In the genomic region with DNA sequence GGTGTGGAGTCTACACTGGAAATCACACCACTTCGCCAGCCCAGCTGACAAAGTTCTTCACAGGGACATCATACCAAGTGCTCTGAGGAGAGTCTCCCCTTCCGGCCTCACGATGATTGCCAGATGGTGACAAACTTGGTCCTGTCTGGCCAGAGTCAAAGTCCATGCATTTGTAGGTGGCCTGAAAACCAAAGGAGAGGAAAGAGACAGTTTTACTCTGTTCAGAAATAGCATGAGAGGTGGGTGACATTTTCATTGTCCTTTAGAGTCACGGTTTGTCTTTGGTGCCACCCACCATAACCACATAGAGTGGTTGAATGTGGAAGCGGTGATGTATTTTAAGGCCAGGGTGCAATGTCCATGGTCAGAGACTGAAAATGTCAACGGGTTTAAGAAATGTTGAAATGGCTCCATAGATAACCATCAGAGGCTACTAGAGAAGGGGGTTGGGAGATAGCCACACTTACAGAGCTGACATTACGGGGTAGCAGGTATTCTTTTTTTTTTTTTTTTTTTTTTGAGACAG, we compare ENCODE assay signal across 1 cellular context.
TF ChIP-seq lines count a peak whose summit lies in the region.

No MANE protein-coding gene starts in this region.

TF ChIP-seq in HepG2, 621 proteins besides CTCF, POLR2A, EP300 and RAD21 (continued from another document):
- 0 out of 2 replicates have a peak, but pooled peaks have one; percentile 18 for TF ChIP-seq ZFP36L1 (CRISPR knock-in tag; IDR thresholded peaks at IDR 0.05)
- peak; percentile 82 for TF ChIP-seq GATAD2A (CRISPR knock-in tag; IDR thresholded peaks at IDR 0.05)
- 0 out of 2 replicates have a peak, but pooled peaks have one; percentile 19 for TF ChIP-seq TARDBP (CRISPR knock-in tag; IDR thresholded peaks at IDR 0.05)
- TF ChIP-seq SMC3 (IDR thresholded peaks at IDR 0.05; ENCODE audit: low read length), result peak; percentile 24
- no peak for TF ChIP-seq HNRNPUL1 (IDR thresholded peaks at IDR 0.05; ENCODE audit: low read depth, low read length)
- TF ChIP-seq, protein P1, sequence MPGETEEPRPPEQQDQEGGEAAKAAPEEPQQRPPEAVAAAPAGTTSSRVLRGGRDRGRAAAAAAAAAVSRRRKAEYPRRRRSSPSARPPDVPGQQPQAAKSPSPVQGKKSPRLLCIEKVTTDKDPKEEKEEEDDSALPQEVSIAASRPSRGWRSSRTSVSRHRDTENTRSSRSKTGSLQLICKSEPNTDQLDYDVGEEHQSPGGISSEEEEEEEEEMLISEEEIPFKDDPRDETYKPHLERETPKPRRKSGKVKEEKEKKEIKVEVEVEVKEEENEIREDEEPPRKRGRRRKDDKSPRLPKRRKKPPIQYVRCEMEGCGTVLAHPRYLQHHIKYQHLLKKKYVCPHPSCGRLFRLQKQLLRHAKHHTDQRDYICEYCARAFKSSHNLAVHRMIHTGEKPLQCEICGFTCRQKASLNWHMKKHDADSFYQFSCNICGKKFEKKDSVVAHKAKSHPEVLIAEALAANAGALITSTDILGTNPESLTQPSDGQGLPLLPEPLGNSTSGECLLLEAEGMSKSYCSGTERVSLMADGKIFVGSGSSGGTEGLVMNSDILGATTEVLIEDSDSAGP (CRISPR knock-in tag; IDR thresholded peaks at IDR 0.05; ENCODE audit: borderline replicate concordance), result 0 out of 2 replicates have a peak, but pooled peaks have one; percentile 27
- TF ChIP-seq ZNF335 (CRISPR knock-in tag; IDR thresholded peaks at IDR 0.05), result no peak
- TF ChIP-seq ADNP (CRISPR knock-in tag; IDR thresholded peaks at IDR 0.05), result no peak
- TF ChIP-seq SOX6 (IDR thresholded peaks at IDR 0.05), result no peak
- TF ChIP-seq SOX6 (CRISPR knock-in tag; IDR thresholded peaks at IDR 0.05), result peak; percentile 74
- no peak for TF ChIP-seq PITX1 (CRISPR knock-in tag; IDR thresholded peaks at IDR 0.05)
- TF ChIP-seq RNF2 (conservative IDR thresholded peaks at IDR 0.05; ENCODE audit: low read depth), result no peak
- peak; percentile 68 for TF ChIP-seq ZMYM4 (CRISPR knock-in tag; IDR thresholded peaks at IDR 0.05)
- TF ChIP-seq, protein P2, sequence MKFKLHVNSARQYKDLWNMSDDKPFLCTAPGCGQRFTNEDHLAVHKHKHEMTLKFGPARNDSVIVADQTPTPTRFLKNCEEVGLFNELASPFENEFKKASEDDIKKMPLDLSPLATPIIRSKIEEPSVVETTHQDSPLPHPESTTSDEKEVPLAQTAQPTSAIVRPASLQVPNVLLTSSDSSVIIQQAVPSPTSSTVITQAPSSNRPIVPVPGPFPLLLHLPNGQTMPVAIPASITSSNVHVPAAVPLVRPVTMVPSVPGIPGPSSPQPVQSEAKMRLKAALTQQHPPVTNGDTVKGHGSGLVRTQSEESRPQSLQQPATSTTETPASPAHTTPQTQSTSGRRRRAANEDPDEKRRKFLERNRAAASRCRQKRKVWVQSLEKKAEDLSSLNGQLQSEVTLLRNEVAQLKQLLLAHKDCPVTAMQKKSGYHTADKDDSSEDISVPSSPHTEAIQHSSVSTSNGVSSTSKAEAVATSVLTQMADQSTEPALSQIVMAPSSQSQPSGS (CRISPR knock-in tag; IDR thresholded peaks at IDR 0.05), result peak; percentile 73; the same call in 1 of the 2 replicates
- TF ChIP-seq, protein P3, sequence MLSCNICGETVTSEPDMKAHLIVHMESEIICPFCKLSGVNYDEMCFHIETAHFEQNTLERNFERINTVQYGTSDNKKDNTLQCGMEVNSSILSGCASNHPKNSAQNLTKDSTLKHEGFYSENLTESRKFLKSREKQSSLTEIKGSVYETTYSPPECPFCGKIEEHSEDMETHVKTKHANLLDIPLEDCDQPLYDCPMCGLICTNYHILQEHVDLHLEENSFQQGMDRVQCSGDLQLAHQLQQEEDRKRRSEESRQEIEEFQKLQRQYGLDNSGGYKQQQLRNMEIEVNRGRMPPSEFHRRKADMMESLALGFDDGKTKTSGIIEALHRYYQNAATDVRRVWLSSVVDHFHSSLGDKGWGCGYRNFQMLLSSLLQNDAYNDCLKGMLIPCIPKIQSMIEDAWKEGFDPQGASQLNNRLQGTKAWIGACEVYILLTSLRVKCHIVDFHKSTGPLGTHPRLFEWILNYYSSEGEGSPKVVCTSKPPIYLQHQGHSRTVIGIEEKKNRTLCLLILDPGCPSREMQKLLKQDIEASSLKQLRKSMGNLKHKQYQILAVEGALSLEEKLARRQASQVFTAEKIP (CRISPR knock-in tag; IDR thresholded peaks at IDR 0.05; ENCODE audit: borderline replicate concordance), result no peak
- no peak for TF ChIP-seq ZNF232 (CRISPR knock-in tag; IDR thresholded peaks at IDR 0.05; ENCODE audit: borderline replicate concordance)
- TF ChIP-seq BHLHE40 (IDR thresholded peaks at IDR 0.05; ENCODE audit: low read length), result no peak
- no peak for TF ChIP-seq SATB2 (CRISPR knock-in tag; IDR thresholded peaks at IDR 0.05)
- TF ChIP-seq ZNF557 (CRISPR knock-in tag; IDR thresholded peaks at IDR 0.05), result no peak
- TF ChIP-seq, protein P4, sequence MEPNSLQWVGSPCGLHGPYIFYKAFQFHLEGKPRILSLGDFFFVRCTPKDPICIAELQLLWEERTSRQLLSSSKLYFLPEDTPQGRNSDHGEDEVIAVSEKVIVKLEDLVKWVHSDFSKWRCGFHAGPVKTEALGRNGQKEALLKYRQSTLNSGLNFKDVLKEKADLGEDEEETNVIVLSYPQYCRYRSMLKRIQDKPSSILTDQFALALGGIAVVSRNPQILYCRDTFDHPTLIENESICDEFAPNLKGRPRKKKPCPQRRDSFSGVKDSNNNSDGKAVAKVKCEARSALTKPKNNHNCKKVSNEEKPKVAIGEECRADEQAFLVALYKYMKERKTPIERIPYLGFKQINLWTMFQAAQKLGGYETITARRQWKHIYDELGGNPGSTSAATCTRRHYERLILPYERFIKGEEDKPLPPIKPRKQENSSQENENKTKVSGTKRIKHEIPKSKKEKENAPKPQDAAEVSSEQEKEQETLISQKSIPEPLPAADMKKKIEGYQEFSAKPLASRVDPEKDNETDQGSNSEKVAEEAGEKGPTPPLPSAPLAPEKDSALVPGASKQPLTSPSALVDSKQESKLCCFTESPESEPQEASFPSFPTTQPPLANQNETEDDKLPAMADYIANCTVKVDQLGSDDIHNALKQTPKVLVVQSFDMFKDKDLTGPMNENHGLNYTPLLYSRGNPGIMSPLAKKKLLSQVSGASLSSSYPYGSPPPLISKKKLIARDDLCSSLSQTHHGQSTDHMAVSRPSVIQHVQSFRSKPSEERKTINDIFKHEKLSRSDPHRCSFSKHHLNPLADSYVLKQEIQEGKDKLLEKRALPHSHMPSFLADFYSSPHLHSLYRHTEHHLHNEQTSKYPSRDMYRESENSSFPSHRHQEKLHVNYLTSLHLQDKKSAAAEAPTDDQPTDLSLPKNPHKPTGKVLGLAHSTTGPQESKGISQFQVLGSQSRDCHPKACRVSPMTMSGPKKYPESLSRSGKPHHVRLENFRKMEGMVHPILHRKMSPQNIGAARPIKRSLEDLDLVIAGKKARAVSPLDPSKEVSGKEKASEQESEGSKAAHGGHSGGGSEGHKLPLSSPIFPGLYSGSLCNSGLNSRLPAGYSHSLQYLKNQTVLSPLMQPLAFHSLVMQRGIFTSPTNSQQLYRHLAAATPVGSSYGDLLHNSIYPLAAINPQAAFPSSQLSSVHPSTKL (CRISPR knock-in tag; IDR thresholded peaks at IDR 0.05), result peak; percentile 79; the same call in 1 of the 2 replicates
- no peak for TF ChIP-seq IRX3 (CRISPR knock-in tag; IDR thresholded peaks at IDR 0.05; ENCODE audit: borderline replicate concordance, low read depth)
- TF ChIP-seq HDAC1 (CRISPR knock-in tag; IDR thresholded peaks at IDR 0.05), result no peak
- TF ChIP-seq SALL2 (CRISPR knock-in tag; IDR thresholded peaks at IDR 0.05), result 0 out of 2 replicates have a peak, but pooled peaks have one; percentile 49
- 0 out of 2 replicates have a peak, but pooled peaks have one; percentile 41 for TF ChIP-seq GATA4 (IDR thresholded peaks at IDR 0.05; ENCODE audit: borderline replicate concordance, low read depth)
- 0 out of 2 replicates have a peak, but pooled peaks have one; percentile 40 for TF ChIP-seq NR2F6 (IDR thresholded peaks at IDR 0.05)
- TF ChIP-seq NR2F6 (CRISPR knock-in tag; IDR thresholded peaks at IDR 0.05), result no peak
- TF ChIP-seq FOXA3 (CRISPR knock-in tag; IDR thresholded peaks at IDR 0.05), result peak; percentile 53
- TF ChIP-seq, protein P5, sequence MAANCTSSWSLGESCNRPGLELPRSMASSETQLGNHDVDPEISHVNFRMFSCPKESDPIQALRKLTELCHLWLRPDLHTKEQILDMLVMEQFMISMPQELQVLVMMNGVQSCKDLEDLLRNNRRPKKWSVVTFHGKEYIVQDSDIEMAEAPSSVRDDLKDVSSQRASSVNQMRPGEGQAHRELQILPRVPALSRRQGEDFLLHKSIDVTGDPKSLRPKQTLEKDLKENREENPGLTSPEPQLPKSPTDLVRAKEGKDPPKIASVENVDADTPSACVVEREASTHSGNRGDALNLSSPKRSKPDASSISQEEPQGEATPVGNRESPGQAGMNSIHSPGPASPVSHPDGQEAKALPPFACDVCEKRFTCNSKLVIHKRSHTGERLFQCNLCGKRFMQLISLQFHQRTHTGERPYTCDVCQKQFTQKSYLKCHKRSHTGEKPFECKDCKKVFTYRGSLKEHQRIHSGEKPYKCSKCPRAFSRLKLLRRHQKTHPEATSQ (CRISPR knock-in tag; IDR thresholded peaks at IDR 0.05; ENCODE audit: borderline replicate concordance), result peak; percentile 82; the same call in 1 of the 2 replicates
- no peak for TF ChIP-seq ZMAT3 (CRISPR knock-in tag; conservative IDR thresholded peaks at IDR 0.05)
- TF ChIP-seq, protein P6, sequence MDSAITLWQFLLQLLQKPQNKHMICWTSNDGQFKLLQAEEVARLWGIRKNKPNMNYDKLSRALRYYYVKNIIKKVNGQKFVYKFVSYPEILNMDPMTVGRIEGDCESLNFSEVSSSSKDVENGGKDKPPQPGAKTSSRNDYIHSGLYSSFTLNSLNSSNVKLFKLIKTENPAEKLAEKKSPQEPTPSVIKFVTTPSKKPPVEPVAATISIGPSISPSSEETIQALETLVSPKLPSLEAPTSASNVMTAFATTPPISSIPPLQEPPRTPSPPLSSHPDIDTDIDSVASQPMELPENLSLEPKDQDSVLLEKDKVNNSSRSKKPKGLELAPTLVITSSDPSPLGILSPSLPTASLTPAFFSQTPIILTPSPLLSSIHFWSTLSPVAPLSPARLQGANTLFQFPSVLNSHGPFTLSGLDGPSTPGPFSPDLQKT (CRISPR knock-in tag; IDR thresholded peaks at IDR 0.05; ENCODE audit: borderline replicate concordance), result no peak
- TF ChIP-seq, protein P7, sequence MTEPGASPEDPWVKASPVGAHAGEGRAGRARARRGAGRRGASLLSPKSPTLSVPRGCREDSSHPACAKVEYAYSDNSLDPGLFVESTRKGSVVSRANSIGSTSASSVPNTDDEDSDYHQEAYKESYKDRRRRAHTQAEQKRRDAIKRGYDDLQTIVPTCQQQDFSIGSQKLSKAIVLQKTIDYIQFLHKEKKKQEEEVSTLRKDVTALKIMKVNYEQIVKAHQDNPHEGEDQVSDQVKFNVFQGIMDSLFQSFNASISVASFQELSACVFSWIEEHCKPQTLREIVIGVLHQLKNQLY (CRISPR knock-in tag; IDR thresholded peaks at IDR 0.05), result no peak
- 0 out of 2 replicates have a peak, but pooled peaks have one; percentile 13 for TF ChIP-seq ELF1 (CRISPR knock-in tag; IDR thresholded peaks at IDR 0.05)
